In genomic region chr1:193104906-193105820, GRCh38 we compare ENCODE assay signal across 8 cellular contexts. TPM values are rescaled to one million over a fixed set of nuclear protein-coding genes. Genes with fewer than 3 reads are reported as not detected.
A peak's percentile ranks its signal among the peaks of the same experiment; 100 is the strongest.
DNase-seq lines count a peak whose midpoint lies in the region; TF ChIP-seq lines count a peak whose summit lies in the region.

Gene GLRX2 (minus strand): TSS chr1:193105414. CDS start chr1:193105382, 32 bp downstream.

- TF ChIP-seq CTCF in Loucy (conservative IDR thresholded peaks at IDR 0.05; ENCODE audit: low read length) (no peak), neutrophil (IDR thresholded peaks at IDR 0.05) (peak; percentile 77)

- H3K9ac ChIP-seq in Loucy (ENCODE audit: low read depth, low read length, poor library complexity, severe bottlenecking) = peak within 1 kb of the TSS; percentile 67

- H3K79me2 ChIP-seq in Loucy (ENCODE audit: insufficient read depth, low read length) = peaks cover 32% of the 10 kb centered on the region

- no peaks in the 10 kb centered on the region for H3F3A ChIP-seq in Loucy (ENCODE audit: low read depth)

- H3K9me3 ChIP-seq in Loucy (ENCODE audit: insufficient read depth, low read depth, low read length) (no peaks in the 10 kb centered on the region), SJSA1 (replicated peaks) (no peaks in the 10 kb centered on the region), neutrophil (no peaks in the 10 kb centered on the region)

- DNase-seq in GM03348 (ENCODE audit: low spot score) (peak; percentile 98), H7 (peak; percentile 97), SJSA1 (ENCODE audit: low read depth in 1 of 2, low spot score in 2 of 2) (peak; percentile 85 to 87), foreskin melanocyte (peak; percentile 85), superior temporal gyrus (ENCODE audit: extremely low spot score) (peak; percentile 81)
- DNase-seq in activated naive CD4-positive, alpha-beta T cell treated with Interleukin-2 at 50 U/mL for 16 hours = peak; percentile 68

- H3K27me3 ChIP-seq in H7 (ENCODE audit: control insufficient read depth, insufficient read depth, low read length) (peaks cover 11% of the 10 kb centered on the region), Loucy (ENCODE audit: insufficient read depth, low read length, poor library complexity, severe bottlenecking) (no peaks in the 10 kb centered on the region), SJSA1 (replicated peaks) (no peaks in the 10 kb centered on the region), neutrophil (no peaks in the 10 kb centered on the region)

- no peaks in the 10 kb centered on the region for H3K9me2 ChIP-seq in Loucy (replicated peaks; ENCODE audit: low read depth, low read length)

- H4K20me1 ChIP-seq in Loucy (ENCODE audit: insufficient read depth, low read length, poor library complexity, severe bottlenecking) = peaks cover 7% of the 10 kb centered on the region

- H2AFZ ChIP-seq in Loucy (ENCODE audit: low read length) = peak within 1 kb of the TSS; percentile 92

- H3K4me2 ChIP-seq in Loucy (ENCODE audit: low read depth, low read length, poor library complexity, severe bottlenecking) = peak within 1 kb of the TSS; percentile 93

- H3K4me1 ChIP-seq in Loucy (ENCODE audit: insufficient read depth, low read length, poor library complexity, severe bottlenecking) = peaks cover 20% of the 10 kb centered on the region
- peaks cover 8% of the 10 kb centered on the region for H3K4me1 ChIP-seq in SJSA1 (replicated peaks)
- H3K4me1 ChIP-seq in neutrophil (ENCODE audit: control insufficient read depth in 1 of 2, insufficient read depth in 1 of 2, low read depth in 1 of 2, low read length in 1 of 2) = peaks cover 30 to 31% of the 10 kb centered on the region in 2 experiments

- H3K27ac ChIP-seq in SJSA1 = peak within 1 kb of the TSS; percentile 82
- H3K27ac ChIP-seq in neutrophil = peak within 1 kb of the TSS; percentile 89

- H3K36me3 ChIP-seq in H7 (replicated peaks; ENCODE audit: control insufficient read depth, insufficient read depth, low read length) (no peaks in the 10 kb centered on the region), Loucy (ENCODE audit: insufficient read depth, low read length) (peaks cover 5% of the 10 kb centered on the region; the same call in 1 of the 2 replicates), SJSA1 (peaks cover 17% of the 10 kb centered on the region), neutrophil (peaks cover 3% of the 10 kb centered on the region)

- H3K4me3 ChIP-seq in H7 (ENCODE audit: insufficient read depth, low read depth, low read length) (peak within 1 kb of the TSS; percentile 84), Loucy (ENCODE audit: low read length, poor library complexity, severe bottlenecking) (peak within 1 kb of the TSS; percentile 88), SJSA1 (peak within 1 kb of the TSS; percentile 91), neutrophil (ENCODE audit: low read depth in 1 of 2, low read length in 1 of 2) (peak within 1 kb of the TSS; percentile 74 to 84)

RNA-seq across cellular contexts. Expression of gene GLRX2, which starts in this region (rescaled TPM):
- total RNA-seq in H7 (2014; rRNA removed; shearing (Covaris generic)) = 9.2 and 14.6 TPM in 2 replicates
- total RNA-seq in SJSA1 (2014; rRNA removed; shearing (Covaris generic)) = 35.6 and 41.9 TPM in 2 replicates

Comparison
In these comparisons a context has a peak if more than half of its experiments do, and no peak if none do; other contexts are left out.
1. Peak in every context shown above with its lines: DNase-seq, H3K4me3 ChIP-seq and H3K27ac ChIP-seq.